Comparison of ENCODE assay signal across 17 cellular contexts in genomic region chr13:65605386-65605785, GRCh38.
A peak's percentile ranks its signal among the peaks of the same experiment; 100 is the strongest.
DNase-seq lines count a peak whose midpoint lies in the region; ATAC-seq and TF ChIP-seq lines count a peak whose summit lies in the region.
"Had no signal": no experiment of that assay in that cellular context is flagged by ENCODE, and none has a peak within 500 bp of the region (broad histone marks: within the 10 kb centered on the region; RNA-seq: fewer than 3 reads in every experiment).

No MANE protein-coding gene starts in this region.

- DNase-seq in MM.1S (peak; percentile 7), cardiac fibroblast (ENCODE audit: low read depth in 2 of 2) (peak; percentile 23 to 27), iris pigment epithelial cell (ENCODE audit: low read depth) (peak; percentile 36), cortex of kidney (lab: John Stamatoyannopoulos, UW) (no peak), NAMALWA (ENCODE audit: low spot score) (no peak), activated T-cell treated with anti-CD3 and anti-CD28 coated beads for 4 hours (no peak)
- DNase-seq: BE2C; Calu3; CD4-positive, alpha-beta memory T cell; DMS53; GM23248; HCEC 1CT; NCI-H1092 treated with DMSO at 0.1 percent for 48 hours; NCI-H510A treated with DMSO at 0.1 percent for 48 hours; Right ventricle myocardium superior had no signal

- no peak overlapping the region for H3K27ac ChIP-seq in MM.1S (ENCODE audit: low read length)
- H3K27ac ChIP-seq: GM23248, SK-N-MC had no signal

- H3K4me3 ChIP-seq in MM.1S (ENCODE audit: low read length) = no peak overlapping the region
- H3K4me3 ChIP-seq in cardiac fibroblast (replicated peaks in 1 of 2; ENCODE audit: low read depth in 2 of 2, low read length in 2 of 2) = no peak overlapping the region
- H3K4me3 ChIP-seq: GM23248, SK-N-MC had no signal

- H3K4me2 ChIP-seq in MM.1S (ENCODE audit: low read depth, low read length) = peak overlapping the region; percentile 18; the same call in 1 of the 2 replicates

- no peak for ATAC-seq in GM19455 (IDR thresholded peaks at IDR 0.05; ENCODE audit: unreplicated experiment)

- no peaks in the 10 kb centered on the region for H3K9me3 ChIP-seq in MM.1S (replicated peaks; ENCODE audit: insufficient read depth, low read length)
- H3K9me3 ChIP-seq: BE2C had no signal

- no peaks in the 10 kb centered on the region for H3K9me2 ChIP-seq in MM.1S (replicated peaks; ENCODE audit: insufficient read depth, low read length)

- H3K36me3 ChIP-seq in MM.1S (replicated peaks; ENCODE audit: insufficient read depth, low read length) = no peaks in the 10 kb centered on the region
- H3K36me3 ChIP-seq: BE2C had no signal

- H2AFZ ChIP-seq in MM.1S (ENCODE audit: low read length) = no peak overlapping the region
- H2AFZ ChIP-seq: GM23248 had no signal

- TF ChIP-seq CTCF in MM.1S (IDR thresholded peaks at IDR 0.05; ENCODE audit: low read length) (no peak), cardiac fibroblast (IDR thresholded peaks at IDR 0.05; ENCODE audit: low read depth, low read length) (no peak)

- H3K27me3 ChIP-seq in MM.1S (replicated peaks; ENCODE audit: insufficient read depth, low read length) = no peaks in the 10 kb centered on the region
- H3K27me3 ChIP-seq: BE2C had no signal

- H3K79me2 ChIP-seq in MM.1S (ENCODE audit: low read length) = no peaks in the 10 kb centered on the region

- H3K4me1 ChIP-seq in MM.1S (ENCODE audit: low read length) = no peaks in the 10 kb centered on the region
- H3K4me1 ChIP-seq: BE2C had no signal

- H4K20me1 ChIP-seq in MM.1S (ENCODE audit: insufficient read depth, low read length) = no peaks in the 10 kb centered on the region

- no peak overlapping the region for H3K9ac ChIP-seq in MM.1S (ENCODE audit: low read length)
- H3K9ac ChIP-seq: GM23248 had no signal

- H3F3A ChIP-seq in MM.1S (ENCODE audit: insufficient read depth, low read length) = no peaks in the 10 kb centered on the region

Comparison
In these comparisons a context has a peak if more than half of its experiments do, and no peak if none do; other contexts are left out.
1. DNase-seq: peak in MM.1S (single experiment), cardiac fibroblast (2 of 2) and iris pigment epithelial cell (single experiment); none in cortex of kidney (single experiment), NAMALWA (single experiment) and activated T-cell treated with anti-CD3 and anti-CD28 coated beads for 4 hours (single experiment).